ENCODE assay signal across 28 cellular contexts in the genomic region with DNA sequence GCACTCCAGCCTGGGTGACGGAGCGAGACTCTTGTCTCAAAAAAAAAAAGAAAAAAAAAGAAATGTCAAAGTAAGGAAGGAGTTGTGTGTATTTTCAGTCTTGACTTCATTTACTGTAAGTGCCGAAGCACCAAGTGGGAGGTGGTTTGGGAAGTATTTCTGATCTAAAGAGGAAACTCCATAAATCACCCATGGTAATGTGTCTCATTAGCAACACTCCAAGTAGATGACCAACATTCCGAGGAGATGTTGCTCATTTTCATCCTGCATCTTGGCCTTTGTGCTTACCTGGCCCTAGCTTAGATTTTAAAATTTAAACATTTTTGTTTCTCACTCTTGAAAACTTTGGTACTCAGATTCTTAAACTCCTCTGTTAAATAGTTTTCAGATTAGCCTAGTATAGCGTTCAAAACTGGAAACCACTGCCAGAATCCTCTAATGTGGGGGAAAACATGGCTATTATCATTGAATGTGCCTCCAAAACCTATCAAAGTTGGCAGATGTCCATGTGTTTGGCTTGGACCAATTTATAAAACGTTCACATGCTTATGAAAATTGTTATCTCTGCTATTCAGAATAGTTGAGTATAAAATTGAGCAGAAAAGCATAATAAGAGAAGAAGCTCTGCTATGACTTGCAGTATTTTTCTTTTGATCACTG.
DNase-seq lines count a peak whose midpoint lies in the region; ATAC-seq and TF ChIP-seq lines count a peak whose summit lies in the region.
"Had no signal": no experiment of that assay in that cellular context is flagged by ENCODE, and none has a peak within 500 bp of the region (broad histone marks: within the 10 kb centered on the region; RNA-seq: fewer than 3 reads in every experiment).

No MANE protein-coding gene starts in this region.

- H3K36me3 Mint-ChIP-seq in brain (no peaks in the 10 kb centered on the region), CD14-positive monocyte (no peaks in the 10 kb centered on the region)
- H3K36me3 Mint-ChIP-seq: activated CD8-positive, alpha-beta memory T cell treated with anti-CD3 and anti-CD28 coated beads, Interleukin-2, amount 10 ng/mL, durations not matched to agents 7 days and 5 days; naive thymus-derived CD4-positive, alpha-beta T cell; WTC11 had no signal

- no peak for TF ChIP-seq POLR2A in body of pancreas (IDR thresholded peaks at IDR 0.05)

- no peak for TF ChIP-seq CTCF in right atrium auricular region (IDR thresholded peaks at IDR 0.05)
- TF ChIP-seq CTCF in brain (conservative IDR thresholded peaks at IDR 0.05) = no peak
- TF ChIP-seq CTCF in CD14-positive monocyte (IDR thresholded peaks at IDR 0.05) = no peak
- TF ChIP-seq CTCF in body of pancreas (IDR thresholded peaks at IDR 0.05) = no peak

- H3K9me3 Mint-ChIP-seq in brain (peaks cover 0 to 2% (median 0%) of the 10 kb centered on the region in 5 experiments), CD14-positive monocyte (peaks cover 0 to 3% (median 0%) of the 10 kb centered on the region in 7 donors)
- H3K9me3 Mint-ChIP-seq: naive thymus-derived CD4-positive, alpha-beta T cell; stimulated activated naive CD8-positive, alpha-beta T cell treated with anti-CD3 and anti-CD28 coated beads, Interleukin-15, Interleukin-2, amounts not matched to agents 100 ng/mL and 50 ng/mL, for 24 hours; T-helper 2 cell treated with Interferon-gamma antibody and Interleukin-4, amounts not matched to agents 5 μg/mL and 100 μg/mL, for 36 hours; WTC11 had no signal

- intact Hi-C loops in cardiac septum (cut with DNase I) = no loop called here
- intact Hi-C loops in CD14-positive monocyte (cut with micrococcal nuclease) = no loop called here
- intact Hi-C loops in body of pancreas (cut with DNase I) = no loop called here

- peak; percentile 32 for ATAC-seq in left lobe of liver
- no peak for ATAC-seq in body of pancreas
- ATAC-seq: activated CD8-positive, alpha-beta memory T cell treated with anti-CD3 and anti-CD28 coated beads, Interleukin-2, amount 10 ng/mL, durations not matched to agents 7 days and 5 days; gastroesophageal sphincter; naive thymus-derived CD4-positive, alpha-beta T cell; PC-3; WTC11 had no signal

- H3K4me1 ChIP-seq in right atrium auricular region (peaks cover 0 to 60% of the 10 kb centered on the region in 2 donors), body of pancreas (peaks cover 18% of the 10 kb centered on the region)
- H3K4me1 ChIP-seq: BLaER1, breast epithelium, colonic mucosa had no signal

- H3K9me3 ChIP-seq in right atrium auricular region = no peaks in the 10 kb centered on the region
- H3K9me3 ChIP-seq in body of pancreas = no peaks in the 10 kb centered on the region
- H3K9me3 ChIP-seq: BLaER1, breast epithelium, colonic mucosa, esophagus squamous epithelium, gastroesophageal sphincter, MG63, thyroid gland had no signal

- peaks cover 82% of the 10 kb centered on the region for H3K4me1 Mint-ChIP-seq in brain
- peaks cover 3% of the 10 kb centered on the region for H3K4me1 Mint-ChIP-seq in CD14-positive monocyte
- H3K4me1 Mint-ChIP-seq: activated CD8-positive, alpha-beta memory T cell treated with anti-CD3 and anti-CD28 coated beads, Interleukin-2, amount 10 ng/mL, durations not matched to agents 7 days and 5 days had no signal

- DNase-seq in right atrium auricular region (ENCODE audit: low spot score) (no peak), cardiac septum (ENCODE audit: low spot score) (no peak), left lobe of liver (ENCODE audit: low spot score) (no peak), CD14-positive monocyte (ENCODE audit: low spot score) (no peak), body of pancreas (no peak), GF-D8 (lab: John Stamatoyannopoulos, UW) (no peak)
- DNase-seq: activated CD8-positive, alpha-beta memory T cell treated with anti-CD3 and anti-CD28 coated beads, Interleukin-2, amount 10 ng/mL, durations not matched to agents 7 days and 5 days; activated T-cell treated with anti-CD3 and anti-CD28 coated beads, Interleukin-2, amount 50 U/mL, for 48 hours; colonic mucosa; esophagus squamous epithelium; H7; hippocampal formation; left cardiac atrium; MG63; naive thymus-derived CD4-positive, alpha-beta T cell; NCI-H1436; NCI-H510A; occipital lobe; PC-3; SHP77 treated with DMSO at 0.1 percent for 48 hours; thyroid gland had no signal

- H3K36me3 ChIP-seq in right atrium auricular region (no peaks in the 10 kb centered on the region), body of pancreas (replicated peaks in 1 of 2; ENCODE audit: insufficient read depth in 1 of 2, low read depth in 2 of 2) (no peaks in the 10 kb centered on the region)
- H3K36me3 ChIP-seq: BLaER1, breast epithelium, colonic mucosa, esophagus squamous epithelium, gastroesophageal sphincter, MG63, thyroid gland had no signal

- WGBS in body of pancreas, 2 donors = 58 to 63% methylated on average over 6 of the region's 6 CpGs

- H3K4me3 ChIP-seq in right atrium auricular region (no peak overlapping the region), body of pancreas (no peak overlapping the region)
- H3K4me3 ChIP-seq: BLaER1, breast epithelium, colonic mucosa, esophagus squamous epithelium, gastroesophageal sphincter, MG63, thyroid gland had no signal

- peak overlapping the region in 2 of 5 experiments; percentile 9 for H3K4me3 Mint-ChIP-seq in brain
- no peak overlapping the region for H3K4me3 Mint-ChIP-seq in CD14-positive monocyte
- H3K4me3 Mint-ChIP-seq: activated CD8-positive, alpha-beta memory T cell treated with anti-CD3 and anti-CD28 coated beads, Interleukin-2, amount 10 ng/mL, durations not matched to agents 7 days and 5 days; naive thymus-derived CD4-positive, alpha-beta T cell; stimulated activated naive CD8-positive, alpha-beta T cell treated with anti-CD3 and anti-CD28 coated beads, Interleukin-15, Interleukin-2, amounts not matched to agents 100 ng/mL and 50 ng/mL, for 24 hours; T-helper 2 cell treated with Interferon-gamma antibody and Interleukin-4, amounts not matched to agents 5 μg/mL and 100 μg/mL, for 36 hours; WTC11 had no signal

- H3K27me3 Mint-ChIP-seq in brain (no peaks in the 10 kb centered on the region), CD14-positive monocyte (ENCODE audit: low read depth in 3 of 3) (peaks cover 0 to 2% (median 0%) of the 10 kb centered on the region in 3 donors)
- H3K27me3 Mint-ChIP-seq: activated CD8-positive, alpha-beta memory T cell treated with anti-CD3 and anti-CD28 coated beads, Interleukin-2, amount 10 ng/mL, durations not matched to agents 7 days and 5 days; stimulated activated naive CD8-positive, alpha-beta T cell treated with anti-CD3 and anti-CD28 coated beads, Interleukin-15, Interleukin-2, amounts not matched to agents 100 ng/mL and 50 ng/mL, for 24 hours had no signal

- peak overlapping the region; percentile 18 to 68 for H3K27ac ChIP-seq in right atrium auricular region
- H3K27ac ChIP-seq in body of pancreas = no peak overlapping the region
- H3K27ac ChIP-seq: BLaER1, colonic mucosa had no signal

- peak overlapping the region in 4 of 5 experiments; percentile 32 to 69 (median 58) for H3K27ac Mint-ChIP-seq in brain
- H3K27ac Mint-ChIP-seq in CD14-positive monocyte = no peak overlapping the region
- H3K27ac Mint-ChIP-seq: activated CD8-positive, alpha-beta memory T cell treated with anti-CD3 and anti-CD28 coated beads, Interleukin-2, amount 10 ng/mL, durations not matched to agents 7 days and 5 days; naive thymus-derived CD4-positive, alpha-beta T cell; stimulated activated naive CD8-positive, alpha-beta T cell treated with anti-CD3 and anti-CD28 coated beads, Interleukin-15, Interleukin-2, amounts not matched to agents 100 ng/mL and 50 ng/mL, for 24 hours; T-helper 2 cell treated with Interferon-gamma antibody and Interleukin-4, amounts not matched to agents 5 μg/mL and 100 μg/mL, for 36 hours; WTC11 had no signal

- H3K27me3 ChIP-seq in right atrium auricular region = no peaks in the 10 kb centered on the region
- no peaks in the 10 kb centered on the region for H3K27me3 ChIP-seq in body of pancreas
- H3K27me3 ChIP-seq: BLaER1, breast epithelium, colonic mucosa, esophagus squamous epithelium, gastroesophageal sphincter, MG63, thyroid gland had no signal

Comparison
In these comparisons a context has a peak if more than half of its experiments do, and no peak if none do; other contexts are left out.
1. H3K27ac ChIP-seq: peak in right atrium auricular region (2 of 2); none in body of pancreas (0 of 4).
2. H3K27ac Mint-ChIP-seq: peak in brain (4 of 5); none in CD14-positive monocyte (0 of 7).